ENCODE assay signal across 38 cellular contexts in the genomic region with DNA sequence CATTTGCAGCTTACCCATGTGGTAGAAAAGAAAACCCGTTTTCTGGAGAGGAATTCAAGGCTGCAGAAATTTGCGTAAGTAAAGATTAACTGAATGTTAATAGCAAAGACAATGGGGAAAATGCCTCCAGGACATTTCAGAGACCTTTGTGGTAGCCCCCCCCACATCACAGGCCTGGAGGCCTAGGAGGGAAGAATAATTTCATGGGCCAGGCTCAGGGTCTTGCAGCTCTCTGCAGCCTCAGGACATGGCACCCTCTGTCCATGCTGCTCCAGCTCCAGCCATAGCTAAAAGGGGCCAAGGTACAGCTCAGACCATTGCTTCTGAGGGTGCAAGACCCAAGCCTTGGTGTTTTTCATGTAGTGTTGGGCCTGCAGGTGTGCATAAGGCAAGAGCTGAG.
"Had no signal": no experiment of that assay in that cellular context is flagged by ENCODE, and none has a peak within 500 bp of the region (broad histone marks: within the 10 kb centered on the region; RNA-seq: fewer than 3 reads in every experiment).

No MANE protein-coding gene starts in this region.

- H3K36me3 ChIP-seq: adrenal gland, ascending aorta, brain microvascular endothelial cell, breast epithelium, cardiac muscle cell had no signal

- H3K27ac ChIP-seq: adrenal gland, ascending aorta, body of pancreas, brain microvascular endothelial cell, breast epithelium, cardiac muscle cell had no signal

- H3K27ac Mint-ChIP-seq: activated naive CD4-positive, alpha-beta T cell treated with anti-CD3 and anti-CD28 coated beads for 36 hours; activated naive CD4-positive, alpha-beta T cell treated with anti-CD3 and anti-CD28 coated beads, Interleukin-2, amount 10 ng/mL, durations not matched to agents 7 days and 5 days; activated naive CD4-positive, alpha-beta T cell treated with anti-CD3 and anti-CD28 coated beads, Interleukin-2, amount 50 U/mL, for 24 hours; activated naive CD4-positive, alpha-beta T cell treated with anti-CD3 and anti-CD28 coated beads, Interleukin-2, amount 50 U/mL, for 72 hours; activated naive CD8-positive, alpha-beta T cell; activated naive CD8-positive, alpha-beta T cell treated with anti-CD3 and anti-CD28 coated beads for 36 hours; activated naive CD8-positive, alpha-beta T cell treated with anti-CD3 and anti-CD28 coated beads, Interleukin-2, amount 10 ng/mL, durations not matched to agents 7 days and 5 days; activated naive CD8-positive, alpha-beta T cell treated with anti-CD3 and anti-CD28 coated beads, Interleukin-2, amount 50 U/mL, for 24 hours; activated T-cell treated with anti-CD3 and anti-CD28 coated beads, Interleukin-2, amount 50 U/mL, for 24 hours; activated T-cell treated with anti-CD3 and anti-CD28 coated beads, Interleukin-2, amount 50 U/mL, for 72 hours; activated T-helper 1 cell treated with anti-CD3 and anti-CD28 coated beads, Interleukin-12 subunit alpha, Interleukin-12 subunit beta, Interleukin-2, Interleukin-4 antibody, amounts not matched to agents 30 ng/mL and 10 ng/mL and 1 ng/mL, durations not matched to agents 14 hours and 24 hours and 36 hours; activated T-helper 17 cell treated with anti-CD3 and anti-CD28 coated beads, Interleukin-2, amount 50 U/mL, for 72 hours; activated T-helper 2 cell treated with anti-CD3 and anti-CD28 coated beads, Interferon-gamma antibody, Interleukin-2, Interleukin-4, amounts not matched to agents 10 μg/mL and 5 μg/mL and 100 μg/mL, durations not matched to agents 14 hours and 24 hours and 36 hours; brain had no signal

- DNase-seq: activated effector memory CD4-positive, alpha-beta T cell treated with anti-CD3 and anti-CD28 coated beads, Interleukin-2, amount 50 U/mL, for 16 hours; activated effector memory CD4-positive, alpha-beta T cell treated with Interleukin-2 at 50 U/mL for 16 hours; activated gamma-delta T cell; activated gamma-delta T cell treated with Interleukin-2 at 50 U/mL for 16 hours; activated naive CD4-positive, alpha-beta T cell; activated naive CD4-positive, alpha-beta T cell treated with anti-CD3 and anti-CD28 coated beads for 36 hours; activated naive CD4-positive, alpha-beta T cell treated with anti-CD3 and anti-CD28 coated beads, Interleukin-2, amount 10 ng/mL, durations not matched to agents 7 days and 5 days; activated naive CD4-positive, alpha-beta T cell treated with anti-CD3 and anti-CD28 coated beads, Interleukin-2, amount 50 U/mL, for 16 hours; activated naive CD4-positive, alpha-beta T cell treated with Interleukin-2 at 50 U/mL for 16 hours; activated naive CD8-positive, alpha-beta T cell treated with anti-CD3 and anti-CD28 coated beads for 36 hours; activated naive CD8-positive, alpha-beta T cell treated with anti-CD3 and anti-CD28 coated beads, Interleukin-2, amount 10 ng/mL, durations not matched to agents 7 days and 5 days; activated naive CD8-positive, alpha-beta T cell treated with anti-CD3 and anti-CD28 coated beads, Interleukin-2, amount 50 U/mL, for 24 hours; activated T-cell treated with anti-CD3 and anti-CD28 coated beads, Interleukin-2, amount 50 U/mL, for 1 hour; activated T-cell treated with anti-CD3 and anti-CD28 coated beads, Interleukin-2, amount 50 U/mL, for 24 hours; activated T-cell treated with anti-CD3 and anti-CD28 coated beads, Interleukin-2, amount 50 U/mL, for 4 hours; activated T-cell treated with anti-CD3 and anti-CD28 coated beads, Interleukin-2, amount 50 U/mL, for 48 hours; activated T-cell treated with anti-CD3 and anti-CD28 coated beads, Interleukin-2, amount 50 U/mL, for 72 hours; adrenal gland; amniotic stem cell; amygdala; anterior cingulate cortex; aorta; body of pancreas; brain microvascular endothelial cell; caudate nucleus; central memory CD4-positive, alpha-beta T cell; cerebellar nuclear complex had no signal

- H3K27me3 ChIP-seq: adrenal gland, ascending aorta, body of pancreas, brain microvascular endothelial cell, cardiac muscle cell had no signal

- H3K4me1 Mint-ChIP-seq: activated naive CD4-positive, alpha-beta T cell treated with anti-CD3 and anti-CD28 coated beads, Interleukin-2, amount 10 ng/mL, durations not matched to agents 7 days and 5 days; activated naive CD4-positive, alpha-beta T cell treated with anti-CD3 and anti-CD28 coated beads, Interleukin-2, amount 50 U/mL, for 24 hours; activated naive CD8-positive, alpha-beta T cell treated with anti-CD3 and anti-CD28 coated beads for 36 hours; activated naive CD8-positive, alpha-beta T cell treated with anti-CD3 and anti-CD28 coated beads, Interleukin-2, amount 10 ng/mL, durations not matched to agents 7 days and 5 days; activated naive CD8-positive, alpha-beta T cell treated with anti-CD3 and anti-CD28 coated beads, Interleukin-2, amount 50 U/mL, for 24 hours; activated T-helper 17 cell treated with anti-CD3 and anti-CD28 coated beads, Interleukin-2, amount 50 U/mL, for 72 hours; brain; central memory CD8-positive, alpha-beta T cell had no signal

- H3K9me3 ChIP-seq: adrenal gland, ascending aorta, body of pancreas, breast epithelium had no signal

- H3K4me3 Mint-ChIP-seq: activated naive CD4-positive, alpha-beta T cell treated with anti-CD3 and anti-CD28 coated beads for 36 hours; activated naive CD4-positive, alpha-beta T cell treated with anti-CD3 and anti-CD28 coated beads, Interleukin-2, amount 10 ng/mL, durations not matched to agents 7 days and 5 days; activated naive CD4-positive, alpha-beta T cell treated with anti-CD3 and anti-CD28 coated beads, Interleukin-2, amount 50 U/mL, for 24 hours; activated naive CD8-positive, alpha-beta T cell; activated naive CD8-positive, alpha-beta T cell treated with anti-CD3 and anti-CD28 coated beads for 36 hours; activated naive CD8-positive, alpha-beta T cell treated with anti-CD3 and anti-CD28 coated beads, Interleukin-2, amount 10 ng/mL, durations not matched to agents 7 days and 5 days; activated naive CD8-positive, alpha-beta T cell treated with anti-CD3 and anti-CD28 coated beads, Interleukin-2, amount 50 U/mL, for 24 hours; activated T-cell treated with anti-CD3 and anti-CD28 coated beads, Interleukin-2, amount 50 U/mL, for 24 hours; activated T-cell treated with anti-CD3 and anti-CD28 coated beads, Interleukin-2, amount 50 U/mL, for 4 hours; activated T-cell treated with anti-CD3 and anti-CD28 coated beads, Interleukin-2, amount 50 U/mL, for 72 hours; activated T-helper 1 cell treated with anti-CD3 and anti-CD28 coated beads, Interleukin-12 subunit alpha, Interleukin-12 subunit beta, Interleukin-2, Interleukin-4 antibody, amounts not matched to agents 30 ng/mL and 10 ng/mL and 1 ng/mL, durations not matched to agents 14 hours and 24 hours and 36 hours; activated T-helper 17 cell treated with anti-CD3 and anti-CD28 coated beads, Interleukin-2, amount 50 U/mL, for 72 hours; brain; central memory CD8-positive, alpha-beta T cell had no signal

- H3K4me1 ChIP-seq: adrenal gland, ascending aorta, body of pancreas, breast epithelium had no signal

- H3K4me3 ChIP-seq: adrenal gland, ascending aorta, body of pancreas, breast epithelium, cardiac muscle cell had no signal

- H3K36me3 Mint-ChIP-seq: activated naive CD4-positive, alpha-beta T cell treated with anti-CD3 and anti-CD28 coated beads, Interleukin-2, amount 10 ng/mL, durations not matched to agents 7 days and 5 days; activated naive CD4-positive, alpha-beta T cell treated with anti-CD3 and anti-CD28 coated beads, Interleukin-2, amount 50 U/mL, for 24 hours; activated naive CD8-positive, alpha-beta T cell treated with anti-CD3 and anti-CD28 coated beads for 36 hours; activated naive CD8-positive, alpha-beta T cell treated with anti-CD3 and anti-CD28 coated beads, Interleukin-2, amount 10 ng/mL, durations not matched to agents 7 days and 5 days; brain had no signal

- H3K9me3 Mint-ChIP-seq: activated naive CD4-positive, alpha-beta T cell treated with anti-CD3 and anti-CD28 coated beads, Interleukin-2, amount 10 ng/mL, durations not matched to agents 7 days and 5 days; activated naive CD8-positive, alpha-beta T cell treated with anti-CD3 and anti-CD28 coated beads, Interleukin-2, amount 10 ng/mL, durations not matched to agents 7 days and 5 days; activated naive CD8-positive, alpha-beta T cell treated with anti-CD3 and anti-CD28 coated beads, Interleukin-2, amount 50 U/mL, for 24 hours; activated T-cell treated with anti-CD3 and anti-CD28 coated beads, Interleukin-2, amount 50 U/mL, for 4 hours; activated T-helper 1 cell treated with anti-CD3 and anti-CD28 coated beads, Interleukin-12 subunit alpha, Interleukin-12 subunit beta, Interleukin-2, Interleukin-4 antibody, amounts not matched to agents 30 ng/mL and 10 ng/mL and 1 ng/mL, durations not matched to agents 14 hours and 24 hours and 36 hours; activated T-helper 2 cell treated with anti-CD3 and anti-CD28 coated beads, Interferon-gamma antibody, Interleukin-2, Interleukin-4, amounts not matched to agents 10 μg/mL and 5 μg/mL and 100 μg/mL, durations not matched to agents 14 hours and 24 hours and 36 hours had no signal

- ATAC-seq: activated naive CD4-positive, alpha-beta T cell treated with anti-CD3 and anti-CD28 coated beads, Interleukin-2, amount 50 U/mL, for 72 hours; activated naive CD8-positive, alpha-beta T cell treated with anti-CD3 and anti-CD28 coated beads, Interleukin-2, amount 50 U/mL, for 24 hours; activated T-cell treated with anti-CD3 and anti-CD28 coated beads, Interleukin-2, amount 50 U/mL, for 4 hours; activated T-cell treated with anti-CD3 and anti-CD28 coated beads, Interleukin-2, amount 50 U/mL, for 72 hours; activated T-helper 17 cell treated with anti-CD3 and anti-CD28 coated beads, Interleukin-2, amount 50 U/mL, for 72 hours; body of pancreas had no signal
